ENCODE assay signal across 10 cellular contexts in genomic region chr7:159031135-159031701, GRCh38.
DNase-seq lines count a peak whose midpoint lies in the region; ATAC-seq and TF ChIP-seq lines count a peak whose summit lies in the region.
"Had no signal": no experiment of that assay in that cellular context is flagged by ENCODE, and none has a peak within 500 bp of the region (broad histone marks: within the 10 kb centered on the region; RNA-seq: fewer than 3 reads in every experiment).

No MANE protein-coding gene starts in this region.

- H3K27ac Mint-ChIP-seq in naive thymus-derived CD4-positive, alpha-beta T cell: peak overlapping the region in 1 of 9 donors; percentile 3

- peak overlapping the region in 1 of 4 experiments; percentile 46 for H3K4me3 ChIP-seq in fibroblast of lung (replicated peaks in 1 of 4; ENCODE audit: control extremely low read depth in 1 of 4, insufficient read depth in 1 of 4, low read depth in 3 of 4, low read length in 4 of 4)
- no peak overlapping the region for H3K4me3 ChIP-seq in naive thymus-derived CD4-positive, alpha-beta T cell (ENCODE audit: low read length)

- H3K4me2 ChIP-seq in fibroblast of lung (ENCODE audit: extremely low read depth, insufficient read depth, low read length): peak overlapping the region; percentile 68

- H3K36me3 Mint-ChIP-seq in naive thymus-derived CD4-positive, alpha-beta T cell: no peaks in the 10 kb centered on the region

- H3K9ac ChIP-seq in fibroblast of lung (ENCODE audit: insufficient read depth, low read length): no peak overlapping the region

- H3K4me1 Mint-ChIP-seq in naive thymus-derived CD4-positive, alpha-beta T cell: peaks cover 0 to 15% (median 8%) of the 10 kb centered on the region in 7 donors

- H4K20me1 ChIP-seq in fibroblast of lung (ENCODE audit: control insufficient read depth, extremely low read depth, insufficient read depth, low read length): no peaks in the 10 kb centered on the region

- no peak for ATAC-seq in naive thymus-derived CD4-positive, alpha-beta T cell
- ATAC-seq in GM18511 (IDR thresholded peaks at IDR 0.05; ENCODE audit: unreplicated experiment): no peak

- CTCF ChIA-PET in naive thymus-derived CD4-positive, alpha-beta T cell (lab: Charles Lee): interaction anchor here (0.6 to 1.1 kb wide), 3 partner anchors 11 to 52 kb away, joined by 3 to 5 read pairs (median 3); no protein-coding TSS in a partner anchor

- peak; percentile 8 for DNase-seq in activated T-cell treated with anti-CD3 and anti-CD28 coated beads, Interleukin-2, amount 50 U/mL, for 1 hour
- DNase-seq in activated T-cell treated with anti-CD3 and anti-CD28 coated beads for 4 hours (no peak), fibroblast of lung (ENCODE audit: low read depth in 2 of 2) (no peak), ureter (ENCODE audit: low spot score) (peak; percentile 51), hypothalamus (lab: John Stamatoyannopoulos, UW) (no peak), NCI-H345 treated with DMSO at 0.1 percent for 48 hours (lab: John Stamatoyannopoulos, UW; ENCODE audit: unreplicated experiment) (no peak)
- no peak for DNase-seq in naive thymus-derived CD4-positive, alpha-beta T cell
- DNase-seq: IMR-90; stimulated activated CD4-positive, alpha-beta T cell treated with anti-CD3 and anti-CD28 coated beads, Interleukin-1b, Interleukin-23, amount 100 ng/mL, for 48 hours had no signal

- no peak for TF ChIP-seq CTCF in fibroblast of lung (conservative IDR thresholded peaks at IDR 0.05 in 1 of 2, IDR thresholded peaks at IDR 0.05 in 1 of 2; ENCODE audit: low read depth in 1 of 2, low read length in 2 of 2)

- H3K36me3 ChIP-seq in fibroblast of lung (ENCODE audit: control insufficient read depth, insufficient read depth, low read length): no peaks in the 10 kb centered on the region
- H3K36me3 ChIP-seq in naive thymus-derived CD4-positive, alpha-beta T cell (ENCODE audit: control insufficient read depth in 2 of 3, insufficient read depth in 3 of 3, low read length in 3 of 3): no peaks in the 10 kb centered on the region

- H3K27ac ChIP-seq in fibroblast of lung (ENCODE audit: insufficient read depth, low read length): no peak overlapping the region
- no peak overlapping the region for H3K27ac ChIP-seq in naive thymus-derived CD4-positive, alpha-beta T cell (ENCODE audit: low read depth, low read length)

- intact Hi-C loops in naive thymus-derived CD4-positive, alpha-beta T cell (cut with micrococcal nuclease): no loop called here

- H3K4me3 Mint-ChIP-seq in naive thymus-derived CD4-positive, alpha-beta T cell: peak overlapping the region in 8 of 10 donors; percentile 51 to 78 (median 64)

- H3K9me3 Mint-ChIP-seq in naive thymus-derived CD4-positive, alpha-beta T cell: peaks cover 0 to 1% (median 0%) of the 10 kb centered on the region in 11 donors

- no peak overlapping the region for H2AFZ ChIP-seq in fibroblast of lung (ENCODE audit: low read length)

- H3K79me2 ChIP-seq in fibroblast of lung (ENCODE audit: control insufficient read depth, insufficient read depth, low read length): no peaks in the 10 kb centered on the region

- no peaks in the 10 kb centered on the region for H3K27me3 ChIP-seq in fibroblast of lung (ENCODE audit: control insufficient read depth, insufficient read depth, low read length)
- H3K27me3 ChIP-seq in naive thymus-derived CD4-positive, alpha-beta T cell (ENCODE audit: control insufficient read depth in 2 of 2, insufficient read depth in 2 of 2, low read length in 2 of 2): no peaks in the 10 kb centered on the region

- H3K4me1 ChIP-seq in fibroblast of lung (ENCODE audit: control insufficient read depth, extremely low read depth, insufficient read depth, low read length): no peaks in the 10 kb centered on the region
- no peaks in the 10 kb centered on the region for H3K4me1 ChIP-seq in naive thymus-derived CD4-positive, alpha-beta T cell (ENCODE audit: control insufficient read depth in 2 of 2, insufficient read depth in 2 of 2, low read length in 2 of 2)

- H3K27me3 Mint-ChIP-seq in naive thymus-derived CD4-positive, alpha-beta T cell: peaks cover 0 to 44% (median 23%) of the 10 kb centered on the region in 5 donors

- POLR2A ChIA-PET in naive thymus-derived CD4-positive, alpha-beta T cell (lab: Charles Lee): no interaction called here

- no peaks in the 10 kb centered on the region for H3K9me3 ChIP-seq in fibroblast of lung (ENCODE audit: control insufficient read depth, insufficient read depth, low read depth, low read length)
- H3K9me3 ChIP-seq in naive thymus-derived CD4-positive, alpha-beta T cell (ENCODE audit: control insufficient read depth in 2 of 3, low read length in 3 of 3): no peaks in the 10 kb centered on the region

Comparison
In these comparisons a context has a peak if more than half of its experiments do, and no peak if none do; other contexts are left out.
1. DNase-seq: peak in activated T-cell treated with anti-CD3 and anti-CD28 coated beads, Interleukin-2, amount 50 U/mL, for 1 hour (single experiment) and ureter (single experiment); none in activated T-cell treated with anti-CD3 and anti-CD28 coated beads for 4 hours (single experiment), fibroblast of lung (0 of 2), naive thymus-derived CD4-positive, alpha-beta T cell (0 of 9), hypothalamus (0 of 51) and NCI-H345 treated with DMSO at 0.1 percent for 48 hours (single experiment).